ENCODE assay signal across 14 cellular contexts in genomic region chr15:65883571-65883970, GRCh38. TPM values are rescaled to one million over a fixed set of nuclear protein-coding genes. Genes with fewer than 3 reads are reported as not detected.
A peak's percentile ranks its signal among the peaks of the same experiment; 100 is the strongest.
DNase-seq lines count a peak whose midpoint lies in the region; ATAC-seq and TF ChIP-seq lines count a peak whose summit lies in the region.
"Had no signal": no experiment of that assay in that cellular context is flagged by ENCODE, and none has a peak within 500 bp of the region (broad histone marks: within the 10 kb centered on the region; RNA-seq: fewer than 3 reads in every experiment).

No MANE protein-coding gene starts in this region.

- H3K27ac ChIP-seq in CD4-positive, CD25-positive, alpha-beta regulatory T cell (ENCODE audit: insufficient read depth, low read length, poor library complexity, severe bottlenecking) = no peak overlapping the region
- H3K27ac ChIP-seq in CD8-positive, alpha-beta memory T cell (ENCODE audit: low read depth, low read length) = no peak overlapping the region
- H3K27ac ChIP-seq in naive thymus-derived CD4-positive, alpha-beta T cell (ENCODE audit: low read depth, low read length) = peak overlapping the region; percentile 57
- no peak overlapping the region for H3K27ac ChIP-seq in SJCRH30
- H3K27ac ChIP-seq in heart right ventricle = no peak overlapping the region
- H3K27ac ChIP-seq: HL-60, PC-9, SK-N-MC had no signal

- DNase-seq in CD4-positive, CD25-positive, alpha-beta regulatory T cell = no peak
- DNase-seq in CD8-positive, alpha-beta memory T cell = no peak
- DNase-seq in activated B cell treated with CpG ODN at 0.5 μM for 24 hours (no peak), SJCRH30 (no peak), AG08396 (ENCODE audit: low spot score) (no peak), heart right ventricle (no peak)
- DNase-seq in naive thymus-derived CD4-positive, alpha-beta T cell = no peak
- DNase-seq: DMS79 treated with DMSO at 0.1 percent for 48 hours, NCI-H345, NCI-H526 treated with DMSO at 0.1 percent for 48 hours, PC-9 had no signal

- H3K27me3 ChIP-seq in CD4-positive, CD25-positive, alpha-beta regulatory T cell (ENCODE audit: control insufficient read depth, insufficient read depth, low read length) = no peaks in the 10 kb centered on the region
- no peaks in the 10 kb centered on the region for H3K27me3 ChIP-seq in CD8-positive, alpha-beta memory T cell (ENCODE audit: insufficient read depth, low read length, poor library complexity, severe bottlenecking)
- H3K27me3 ChIP-seq in naive thymus-derived CD4-positive, alpha-beta T cell (ENCODE audit: control insufficient read depth in 2 of 2, insufficient read depth in 2 of 2, low read length in 2 of 2) = no peaks in the 10 kb centered on the region
- H3K27me3 ChIP-seq in SJCRH30 = no peaks in the 10 kb centered on the region
- no peaks in the 10 kb centered on the region for H3K27me3 ChIP-seq in heart right ventricle

- POLR2A ChIA-PET in CD8-positive, alpha-beta memory T cell (lab: Charles Lee) = no interaction called here
- POLR2A ChIA-PET in activated B cell treated with CpG ODN at 0.5 μM for 24 hours (lab: Charles Lee) = interaction anchor here (1.5 kb wide), 1 partner anchor 34 kb away, joined by 5 read pairs; no protein-coding TSS in a partner anchor
- POLR2A ChIA-PET in naive thymus-derived CD4-positive, alpha-beta T cell (lab: Charles Lee) = interaction anchor here (0.6 to 0.9 kb wide), 3 partner anchors 14 to 184 kb away, joined by 3 read pairs; partner anchors contain the start of gene RAB11A

- no peak overlapping the region for H3K4me3 ChIP-seq in CD4-positive, CD25-positive, alpha-beta regulatory T cell (ENCODE audit: low read depth, low read length)
- no peak overlapping the region for H3K4me3 ChIP-seq in CD8-positive, alpha-beta memory T cell (ENCODE audit: low read length)
- H3K4me3 ChIP-seq in naive thymus-derived CD4-positive, alpha-beta T cell (ENCODE audit: low read length) = no peak overlapping the region
- H3K4me3 ChIP-seq in SJCRH30 (no peak overlapping the region), heart right ventricle (no peak overlapping the region)
- H3K4me3 ChIP-seq: K562, PC-9, SK-N-MC had no signal

- no peaks in the 10 kb centered on the region for H3K9me3 Mint-ChIP-seq in CD4-positive, CD25-positive, alpha-beta regulatory T cell
- no peaks in the 10 kb centered on the region for H3K9me3 Mint-ChIP-seq in CD8-positive, alpha-beta memory T cell
- peaks cover 2% of the 10 kb centered on the region for H3K9me3 Mint-ChIP-seq in activated B cell treated with CpG ODN at 0.5 μM for 24 hours
- peaks cover 0 to 4% (median 0%) of the 10 kb centered on the region in 11 donors for H3K9me3 Mint-ChIP-seq in naive thymus-derived CD4-positive, alpha-beta T cell

- TF ChIP-seq CTCF in activated B cell treated with CpG ODN at 0.5 μM for 24 hours (IDR thresholded peaks at IDR 0.05) = no peak
- TF ChIP-seq CTCF in heart right ventricle (IDR thresholded peaks at IDR 0.05) = no peak

- intact Hi-C loops in activated B cell treated with CpG ODN at 0.5 μM for 24 hours (cut with micrococcal nuclease) (no loop called here), heart right ventricle (cut with DNase I) (no loop called here)
- intact Hi-C loops in naive thymus-derived CD4-positive, alpha-beta T cell (cut with micrococcal nuclease) = loop anchor here in 1 of 2 donors (10.0 kb wide), 1 partner anchor 411 kb away; the partner anchor contains the start of gene DIS3L

- peak overlapping the region; percentile 15 to 60 (median 51) for H3K27ac Mint-ChIP-seq in CD4-positive, CD25-positive, alpha-beta regulatory T cell
- peak overlapping the region in 6 of 8 donors; percentile 3 to 74 (median 48) for H3K27ac Mint-ChIP-seq in CD8-positive, alpha-beta memory T cell
- peak overlapping the region; percentile 70 for H3K27ac Mint-ChIP-seq in activated B cell treated with CpG ODN at 0.5 μM for 24 hours
- peak overlapping the region in 8 of 9 donors; percentile 60 to 99 (median 90) for H3K27ac Mint-ChIP-seq in naive thymus-derived CD4-positive, alpha-beta T cell

- peaks cover 66% of the 10 kb centered on the region for H3K36me3 ChIP-seq in CD4-positive, CD25-positive, alpha-beta regulatory T cell (ENCODE audit: control insufficient read depth, insufficient read depth, low read length)
- H3K36me3 ChIP-seq in CD8-positive, alpha-beta memory T cell (ENCODE audit: insufficient read depth, low read length) = peaks cover 12% of the 10 kb centered on the region
- H3K36me3 ChIP-seq in naive thymus-derived CD4-positive, alpha-beta T cell (ENCODE audit: control insufficient read depth in 2 of 3, insufficient read depth in 3 of 3, low read length in 3 of 3) = peaks cover 6 to 12% (median 12%) of the 10 kb centered on the region in 3 experiments
- H3K36me3 ChIP-seq in SJCRH30 (peaks cover 61% of the 10 kb centered on the region), heart right ventricle (peaks cover 0 to 100% (median 44%) of the 10 kb centered on the region in 9 donors)

- CTCF ChIA-PET in CD8-positive, alpha-beta memory T cell (lab: Charles Lee) = no interaction called here
- CTCF ChIA-PET in activated B cell treated with CpG ODN at 0.5 μM for 24 hours (lab: Charles Lee) = no interaction called here
- CTCF ChIA-PET in naive thymus-derived CD4-positive, alpha-beta T cell (lab: Charles Lee) = no interaction called here

- peaks cover 52% of the 10 kb centered on the region for H3K36me3 Mint-ChIP-seq in CD4-positive, CD25-positive, alpha-beta regulatory T cell
- peaks cover 8 to 81% (median 21%) of the 10 kb centered on the region in 3 donors for H3K36me3 Mint-ChIP-seq in CD8-positive, alpha-beta memory T cell
- H3K36me3 Mint-ChIP-seq in activated B cell treated with CpG ODN at 0.5 μM for 24 hours (ENCODE audit: low read depth) = peaks cover 76% of the 10 kb centered on the region
- peaks cover 5 to 37% (median 25%) of the 10 kb centered on the region in 5 donors for H3K36me3 Mint-ChIP-seq in naive thymus-derived CD4-positive, alpha-beta T cell

- no peak overlapping the region for H3K4me3 Mint-ChIP-seq in CD4-positive, CD25-positive, alpha-beta regulatory T cell
- no peak overlapping the region for H3K4me3 Mint-ChIP-seq in CD8-positive, alpha-beta memory T cell
- peak overlapping the region; percentile 15 for H3K4me3 Mint-ChIP-seq in activated B cell treated with CpG ODN at 0.5 μM for 24 hours
- H3K4me3 Mint-ChIP-seq in naive thymus-derived CD4-positive, alpha-beta T cell = peak overlapping the region in 7 of 10 donors; percentile 20 to 74 (median 27)

- WGBS in heart right ventricle, 2 donors = 90 to 96% methylated on average over 6 of the region's 6 CpGs

- no peaks in the 10 kb centered on the region for H3K27me3 Mint-ChIP-seq in CD4-positive, CD25-positive, alpha-beta regulatory T cell
- H3K27me3 Mint-ChIP-seq in CD8-positive, alpha-beta memory T cell = no peaks in the 10 kb centered on the region
- H3K27me3 Mint-ChIP-seq in activated B cell treated with CpG ODN at 0.5 μM for 24 hours = no peaks in the 10 kb centered on the region
- no peaks in the 10 kb centered on the region for H3K27me3 Mint-ChIP-seq in naive thymus-derived CD4-positive, alpha-beta T cell

- peaks cover 14% of the 10 kb centered on the region for H3K4me1 ChIP-seq in CD4-positive, CD25-positive, alpha-beta regulatory T cell (ENCODE audit: control insufficient read depth, insufficient read depth, low read length, poor library complexity, severe bottlenecking)
- peaks cover 43% of the 10 kb centered on the region for H3K4me1 ChIP-seq in CD8-positive, alpha-beta memory T cell (ENCODE audit: insufficient read depth, low read length)
- peaks cover 16 to 62% of the 10 kb centered on the region in 2 donors for H3K4me1 ChIP-seq in naive thymus-derived CD4-positive, alpha-beta T cell (ENCODE audit: control insufficient read depth in 2 of 2, insufficient read depth in 2 of 2, low read length in 2 of 2)
- H3K4me1 ChIP-seq in SJCRH30 (no peaks in the 10 kb centered on the region), heart right ventricle (peaks cover 0 to 36% (median 5%) of the 10 kb centered on the region in 9 donors)

- no peaks in the 10 kb centered on the region for H3K9me3 ChIP-seq in CD4-positive, CD25-positive, alpha-beta regulatory T cell (ENCODE audit: control insufficient read depth in 2 of 2, low read length in 2 of 2)
- H3K9me3 ChIP-seq in CD8-positive, alpha-beta memory T cell (ENCODE audit: low read length) = no peaks in the 10 kb centered on the region
- no peaks in the 10 kb centered on the region for H3K9me3 ChIP-seq in naive thymus-derived CD4-positive, alpha-beta T cell (ENCODE audit: control insufficient read depth in 2 of 3, low read length in 3 of 3)
- H3K9me3 ChIP-seq in SJCRH30 (replicated peaks) = no peaks in the 10 kb centered on the region
- no peaks in the 10 kb centered on the region for H3K9me3 ChIP-seq in heart right ventricle

- ATAC-seq in CD4-positive, CD25-positive, alpha-beta regulatory T cell (ENCODE audit: low read depth in 2 of 2) = no peak
- ATAC-seq in activated B cell treated with CpG ODN at 0.5 μM for 24 hours (ENCODE audit: low read depth) (no peak), heart right ventricle (no peak)
- no peak for ATAC-seq in naive thymus-derived CD4-positive, alpha-beta T cell
- ATAC-seq: K562 had no signal

- H3K4me1 Mint-ChIP-seq in CD4-positive, CD25-positive, alpha-beta regulatory T cell = peaks cover 46 to 69% (median 67%) of the 10 kb centered on the region in 4 donors
- H3K4me1 Mint-ChIP-seq in CD8-positive, alpha-beta memory T cell = peaks cover 43 to 68% (median 64%) of the 10 kb centered on the region in 3 donors
- peaks cover 58% of the 10 kb centered on the region for H3K4me1 Mint-ChIP-seq in activated B cell treated with CpG ODN at 0.5 μM for 24 hours
- peaks cover 31 to 90% (median 76%) of the 10 kb centered on the region in 7 donors for H3K4me1 Mint-ChIP-seq in naive thymus-derived CD4-positive, alpha-beta T cell

RNA-seq across cellular contexts. Expression of gene RAB11A, which starts 14.3 kb away (rescaled TPM):
- 115 TPM for total RNA-seq in CD4-positive, CD25-positive, alpha-beta regulatory T cell
- 100 to 1,000 TPM; 229 to 330 (median 265) TPM for polyA plus RNA-seq in CD4-positive, CD25-positive, alpha-beta regulatory T cell
- 100 to 1,000 TPM; 158 to 159 TPM for total RNA-seq in CD8-positive, alpha-beta memory T cell
- polyA plus RNA-seq in CD8-positive, alpha-beta memory T cell = 194 TPM
- total RNA-seq in activated B cell treated with CpG ODN at 0.5 μM for 24 hours = 98.2 and 104 TPM in 2 replicates
- 100 to 1,000 TPM in 2 of 5 experiments, 10 to 100 TPM in 3; 80.9 to 201 (median 88.7) TPM for total RNA-seq in naive thymus-derived CD4-positive, alpha-beta T cell
- polyA plus RNA-seq in naive thymus-derived CD4-positive, alpha-beta T cell = 100 to 1,000 TPM; 213 to 224 TPM
- total RNA-seq in SJCRH30 (2014; rRNA removed; shearing (Covaris generic)) = 257 and 269 TPM in 2 replicates
- total RNA-seq in heart right ventricle = 100 to 1,000 TPM; 134 to 211 (median 150) TPM
- polyA plus RNA-seq in heart right ventricle = 100 to 1,000 TPM in 1 of 2 donors, 10 to 100 TPM in 1; 28.5 to 209 TPM

Comparison
In these comparisons a context has a peak if more than half of its experiments do, and no peak if none do; other contexts are left out.
1. H3K4me3 Mint-ChIP-seq: peak in activated B cell treated with CpG ODN at 0.5 μM for 24 hours (single experiment) and naive thymus-derived CD4-positive, alpha-beta T cell (7 of 10); none in CD4-positive, CD25-positive, alpha-beta regulatory T cell (0 of 4) and CD8-positive, alpha-beta memory T cell (0 of 7).
2. Peak in every context shown above with its lines, with median percentiles within 50 percentile points of each other: H3K27ac Mint-ChIP-seq.